9 cellular contexts compared by ENCODE assay signal in the genomic region with DNA sequence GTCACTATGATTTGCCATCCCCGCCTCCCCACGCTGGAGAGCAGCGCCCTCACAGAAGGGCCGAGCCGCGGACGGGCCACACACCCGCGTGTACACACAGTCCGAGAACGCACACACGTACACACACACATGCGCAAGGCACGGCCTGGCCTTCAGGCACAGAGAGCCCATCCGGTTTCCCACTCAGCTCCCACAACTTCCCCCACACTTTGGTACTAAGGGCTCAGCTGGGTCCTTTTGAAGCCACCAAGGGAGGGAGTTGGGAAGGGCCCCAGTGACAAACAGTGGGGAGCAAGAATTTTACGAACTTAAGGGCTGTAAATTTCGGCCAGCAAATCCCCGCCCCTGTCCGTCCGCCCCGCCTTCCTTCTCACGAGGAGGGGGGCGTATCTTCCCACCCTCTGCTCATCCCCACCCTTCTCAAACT.
A peak's percentile ranks its signal among the peaks of the same experiment; 100 is the strongest.
DNase-seq lines count a peak whose midpoint lies in the region; ATAC-seq and TF ChIP-seq lines count a peak whose summit lies in the region.
"Had no signal": no experiment of that assay in that cellular context is flagged by ENCODE, and none has a peak within 500 bp of the region (broad histone marks: within the 10 kb centered on the region; RNA-seq: fewer than 3 reads in every experiment).

No MANE protein-coding gene starts in this region.

- no peak for ATAC-seq in CD4-positive, alpha-beta T cell (ENCODE audit: poor library complexity)
- ATAC-seq in naive thymus-derived CD8-positive, alpha-beta T cell, result no peak

- no peak overlapping the region for H3K27ac ChIP-seq in CD4-positive, alpha-beta T cell (ENCODE audit: low read depth, low read length)

- no peak overlapping the region for H3K4me3 ChIP-seq in MG63

- TF ChIP-seq CTCF in CD4-positive, alpha-beta T cell (IDR thresholded peaks at IDR 0.05), result no peak

- CTCF ChIA-PET in CD4-positive, alpha-beta T cell (lab: Charles Lee), result no interaction called here

- in situ Hi-C loops in KBM-7 (cut with MboI; ENCODE audit: low pct_unique_long_range_greater_than_20kb, low sequenced_read_pairs), result loop anchor here (25.0 kb wide), 2 partner anchors 524 to 624 kb away; no protein-coding TSS in a partner anchor

- intact Hi-C loops in CD4-positive, alpha-beta T cell (cut with DNase I, micrococcal nuclease), result no loop called here

- no peaks in the 10 kb centered on the region for H3K9me3 Mint-ChIP-seq in CD4-positive, alpha-beta T cell
- H3K9me3 Mint-ChIP-seq in naive thymus-derived CD8-positive, alpha-beta T cell, result peaks cover 0 to 3% (median 0%) of the 10 kb centered on the region in 9 donors

- H3K36me3 ChIP-seq in MG63, result no peaks in the 10 kb centered on the region

- H3K4me3 Mint-ChIP-seq in CD4-positive, alpha-beta T cell, result peak overlapping the region; percentile 18
- H3K4me3 Mint-ChIP-seq in naive thymus-derived CD8-positive, alpha-beta T cell, result peak overlapping the region in 8 of 10 donors; percentile 32 to 77 (median 62)

- no peaks in the 10 kb centered on the region for H3K36me3 Mint-ChIP-seq in CD4-positive, alpha-beta T cell (ENCODE audit: low read depth)
- no peaks in the 10 kb centered on the region for H3K36me3 Mint-ChIP-seq in naive thymus-derived CD8-positive, alpha-beta T cell

- H3K4me1 Mint-ChIP-seq in CD4-positive, alpha-beta T cell (ENCODE audit: low read depth), result peaks cover 10% of the 10 kb centered on the region
- peaks cover 2 to 14% (median 8%) of the 10 kb centered on the region in 4 donors for H3K4me1 Mint-ChIP-seq in naive thymus-derived CD8-positive, alpha-beta T cell

- no peaks in the 10 kb centered on the region for H3K9me3 ChIP-seq in CD4-positive, alpha-beta T cell (ENCODE audit: control insufficient read depth, low read length)
- H3K9me3 ChIP-seq in MG63, result no peaks in the 10 kb centered on the region

- H3K27me3 ChIP-seq in CD4-positive, alpha-beta T cell (ENCODE audit: control insufficient read depth, insufficient read depth, low read length), result peaks cover 51% of the 10 kb centered on the region
- H3K27me3 ChIP-seq in MG63, result peaks cover 9% of the 10 kb centered on the region

- DNase-seq in CD4-positive, alpha-beta T cell, result no peak
- DNase-seq in NCI-H748 treated with DMSO at 0.1 percent for 48 hours (lab: John Stamatoyannopoulos, UW) (peak; percentile 3), fibroblast of gingiva (ENCODE audit: low read depth) (peak; percentile 20), MG63 (no peak), KBM-7 (no peak)
- no peak for DNase-seq in naive thymus-derived CD8-positive, alpha-beta T cell
- DNase-seq in NK-92 treated with Interleukin-12 subunit alpha and Interleukin-12 subunit beta, amount 100 ng/mL, for 24 hours (lab: John Stamatoyannopoulos, UW), result no peak
- no peak for DNase-seq in stimulated activated CD4-positive, alpha-beta T cell treated with anti-CD3 and anti-CD28 coated beads, Interleukin-1b, Interleukin-23, amount 100 ng/mL, for 48 hours
- DNase-seq: NCI-H2171 had no signal

- POLR2A ChIA-PET in CD4-positive, alpha-beta T cell (lab: Charles Lee), result no interaction called here
- POLR2A ChIA-PET in naive thymus-derived CD8-positive, alpha-beta T cell (lab: Charles Lee), result no interaction called here

- no peak overlapping the region for H3K27ac Mint-ChIP-seq in CD4-positive, alpha-beta T cell
- no peak overlapping the region for H3K27ac Mint-ChIP-seq in naive thymus-derived CD8-positive, alpha-beta T cell

- peaks cover 75% of the 10 kb centered on the region for H3K27me3 Mint-ChIP-seq in CD4-positive, alpha-beta T cell
- H3K27me3 Mint-ChIP-seq in naive thymus-derived CD8-positive, alpha-beta T cell, result peaks cover 17 to 74% (median 46%) of the 10 kb centered on the region in 5 donors

Comparison
In these comparisons a context has a peak if more than half of its experiments do, and no peak if none do; other contexts are left out.
1. DNase-seq: peak in NCI-H748 treated with DMSO at 0.1 percent for 48 hours (single experiment) and fibroblast of gingiva (single experiment); none in CD4-positive, alpha-beta T cell (0 of 10), naive thymus-derived CD8-positive, alpha-beta T cell (0 of 10), NK-92 treated with Interleukin-12 subunit alpha and Interleukin-12 subunit beta, amount 100 ng/mL, for 24 hours (single experiment), MG63 (single experiment), stimulated activated CD4-positive, alpha-beta T cell treated with anti-CD3 and anti-CD28 coated beads, Interleukin-1b, Interleukin-23, amount 100 ng/mL, for 48 hours (single experiment) and KBM-7 (single experiment).